Comparison of ENCODE assay signal across 8 cellular contexts in the genomic region with DNA sequence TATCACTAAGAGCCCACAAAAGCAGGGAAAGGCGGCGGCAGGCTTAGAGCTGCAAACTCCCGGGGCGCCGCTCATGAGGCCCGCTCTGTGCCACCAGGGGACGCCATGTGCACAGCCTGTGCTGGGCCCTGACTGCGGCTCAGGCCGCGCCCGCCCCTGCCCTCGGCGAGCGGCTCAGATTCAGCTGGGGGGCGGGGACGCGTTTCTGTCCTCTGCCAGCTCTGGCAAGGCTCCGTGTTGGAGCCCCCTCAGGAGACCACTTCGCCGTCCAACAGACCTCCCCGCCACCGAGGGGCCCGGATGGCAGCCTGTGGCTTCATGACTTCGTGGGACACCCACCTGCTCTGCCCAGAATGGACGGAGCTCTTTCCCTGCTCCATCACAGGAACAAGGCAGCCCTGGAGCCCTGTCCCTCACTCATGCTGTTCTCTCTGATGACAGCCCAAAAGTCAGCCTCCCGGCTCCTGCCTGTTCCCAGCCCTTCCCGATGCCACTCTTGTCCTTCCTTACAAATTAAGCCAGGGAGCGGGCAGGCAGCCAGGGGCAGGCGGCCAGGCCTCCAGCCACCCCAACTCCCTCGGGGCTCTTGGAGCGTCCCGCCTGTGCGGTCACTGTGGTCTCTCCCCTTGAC.
DNase-seq lines count a peak whose midpoint lies in the region; ATAC-seq lines count a peak whose summit lies in the region.

No MANE protein-coding gene starts in this region.

- ATAC-seq in GM19023 (IDR thresholded peaks at IDR 0.05; ENCODE audit: unreplicated experiment) (peak; percentile 87), HG03196 (IDR thresholded peaks at IDR 0.05; ENCODE audit: unreplicated experiment) (peak; percentile 61)

- H3K36me3 Mint-ChIP-seq in activated CD4-positive, alpha-beta memory T cell treated with anti-CD3 and anti-CD28 coated beads for 36 hours: no peaks in the 10 kb centered on the region

- H3K27ac Mint-ChIP-seq in activated CD4-positive, alpha-beta memory T cell treated with anti-CD3 and anti-CD28 coated beads for 36 hours: no peak overlapping the region

- no peaks in the 10 kb centered on the region for H3K27me3 ChIP-seq in duodenal mucosa (ENCODE audit: control insufficient read depth in 1 of 2, insufficient read depth in 2 of 2, low read length in 2 of 2)

- H3K4me1 Mint-ChIP-seq in activated CD4-positive, alpha-beta memory T cell treated with anti-CD3 and anti-CD28 coated beads for 36 hours (ENCODE audit: low read depth): peaks cover 15% of the 10 kb centered on the region

- POLR2A ChIA-PET in activated CD4-positive, alpha-beta memory T cell treated with anti-CD3 and anti-CD28 coated beads for 36 hours (lab: Charles Lee): interaction anchor here (1.0 to 2.1 kb wide), 4 partner anchors 40 to 183 kb away, joined by 3 to 10 read pairs (median 4); partner anchors contain the start of gene ABTB2

- no peak overlapping the region for H3K4me3 Mint-ChIP-seq in activated CD4-positive, alpha-beta memory T cell treated with anti-CD3 and anti-CD28 coated beads for 36 hours

- H3K9ac ChIP-seq in duodenal mucosa (ENCODE audit: low read depth in 1 of 2, low read length in 2 of 2): no peak overlapping the region

- CTCF ChIA-PET in activated CD4-positive, alpha-beta memory T cell treated with anti-CD3 and anti-CD28 coated beads for 36 hours (lab: Charles Lee): interaction anchor here (0.6 to 9.2 kb wide), 61 partner anchors 8 to 318 kb away, joined by 3 to 167 read pairs (median 4); partner anchors contain the start of gene ABTB2

- DNase-seq in Ammon's horn (ENCODE audit: low spot score): peak; percentile 88
- peak; percentile 45 to 91 for DNase-seq in NCI-H526 (lab: John Stamatoyannopoulos, UW)
- peak; percentile 88 for DNase-seq in activated CD4-positive, alpha-beta memory T cell treated with anti-CD3 and anti-CD28 coated beads for 36 hours
- peak; percentile 65 to 75 for DNase-seq in lung microvascular endothelial cell (ENCODE audit: low read depth in 2 of 2)
- DNase-seq in stimulated activated CD8-positive, alpha-beta memory T cell treated with anti-CD3 and anti-CD28 coated beads, Interleukin-12 subunit alpha, Interleukin-12 subunit beta, amount 100 ng/mL, for 1 hour (ENCODE audit: low read depth): peak; percentile 65

- H3K4me1 ChIP-seq in duodenal mucosa (ENCODE audit: control insufficient read depth in 1 of 2, insufficient read depth in 2 of 2, low read length in 2 of 2): peaks cover 7 to 8% of the 10 kb centered on the region in 2 donors

- intact Hi-C loops in activated CD4-positive, alpha-beta memory T cell treated with anti-CD3 and anti-CD28 coated beads for 36 hours (cut with micrococcal nuclease): loop anchor here (1.0 to 5.0 kb wide), 4 partner anchors 40 to 185 kb away; no protein-coding TSS in a partner anchor

- no peak overlapping the region for H3K27ac ChIP-seq in duodenal mucosa (ENCODE audit: low read depth, low read length)

- no peaks in the 10 kb centered on the region for H3K9me3 Mint-ChIP-seq in activated CD4-positive, alpha-beta memory T cell treated with anti-CD3 and anti-CD28 coated beads for 36 hours

- no peaks in the 10 kb centered on the region for H3K36me3 ChIP-seq in duodenal mucosa (ENCODE audit: control insufficient read depth in 1 of 2, insufficient read depth in 2 of 2, low read length in 2 of 2)

- peaks cover 2% of the 10 kb centered on the region for H3K27me3 Mint-ChIP-seq in activated CD4-positive, alpha-beta memory T cell treated with anti-CD3 and anti-CD28 coated beads for 36 hours

- no peaks in the 10 kb centered on the region for H3K9me3 ChIP-seq in duodenal mucosa (ENCODE audit: control insufficient read depth in 1 of 2, low read length in 2 of 2)

- peak overlapping the region; percentile 35 to 51 for H3K4me3 ChIP-seq in duodenal mucosa (ENCODE audit: low read depth in 1 of 2, low read length in 2 of 2)
